28 cellular contexts compared by ENCODE assay signal in the genomic region with DNA sequence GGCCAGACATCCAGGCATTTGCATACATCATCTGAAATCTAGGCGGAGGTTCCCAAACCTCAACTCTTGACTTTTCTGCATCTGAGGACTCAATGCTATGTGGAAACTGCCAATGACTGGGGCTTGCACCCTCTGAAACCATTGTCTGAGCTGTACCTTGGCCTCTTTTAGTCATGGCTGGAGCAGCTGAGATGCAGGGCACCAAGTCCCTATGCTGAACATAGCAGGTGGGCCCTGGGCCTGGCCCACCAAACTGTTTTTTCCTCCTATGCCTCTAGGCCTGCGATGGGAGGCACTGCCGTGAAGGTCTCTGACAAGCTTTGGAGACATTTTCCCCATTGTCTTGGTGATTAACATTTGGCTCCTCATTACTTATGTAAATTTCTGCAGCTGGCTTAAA.
"Had no signal": no experiment of that assay in that cellular context is flagged by ENCODE, and none has a peak within 500 bp of the region (broad histone marks: within the 10 kb centered on the region; RNA-seq: fewer than 3 reads in every experiment).

No MANE protein-coding gene starts in this region.

- H3K27me3 Mint-ChIP-seq: stimulated activated memory B cell treated with anti-CD40 and anti-IgM and Interleukin-4, amounts not matched to agents 10 μg/mL and 1 μg/mL and 100 μg/mL, for 72 hours; stimulated activated naive CD8-positive, alpha-beta T cell treated with anti-CD3 and anti-CD28 coated beads, Interleukin-15, amount 100 ng/mL, for 72 hours; stimulated activated naive CD8-positive, alpha-beta T cell treated with anti-CD3 and anti-CD28 coated beads, Interleukin-15, Interleukin-2, amounts not matched to agents 100 ng/mL and 50 ng/mL, for 24 hours; type B pancreatic cell had no signal

- H3K9me3 ChIP-seq: suprapubic skin, testis, thoracic aorta, thyroid gland, transverse colon, upper lobe of right lung had no signal

- H3K4me3 Mint-ChIP-seq: stimulated activated effector memory CD8-positive, alpha-beta T cell treated with anti-CD3 and anti-CD28 coated beads, Interleukin-12 subunit alpha, Interleukin-12 subunit beta, amount 100 ng/mL, for 72 hours; stimulated activated memory B cell treated with anti-CD40 and anti-IgM and Interleukin-4, amounts not matched to agents 10 μg/mL and 1 μg/mL and 100 μg/mL, for 72 hours; stimulated activated naive B cell treated with anti-CD40 and anti-IgM and Interleukin-4, amounts not matched to agents 10 μg/mL and 1 μg/mL and 100 μg/mL, for 72 hours; stimulated activated naive CD8-positive, alpha-beta T cell treated with anti-CD3 and anti-CD28 coated beads, Interleukin-15, amount 100 ng/mL, for 72 hours; stimulated activated naive CD8-positive, alpha-beta T cell treated with anti-CD3 and anti-CD28 coated beads, Interleukin-15, Interleukin-2, amounts not matched to agents 100 ng/mL and 50 ng/mL, for 24 hours; type B pancreatic cell had no signal

- H3K27ac Mint-ChIP-seq: stimulated activated effector memory CD8-positive, alpha-beta T cell treated with anti-CD3 and anti-CD28 coated beads, Interleukin-12 subunit alpha, Interleukin-12 subunit beta, amount 100 ng/mL, for 72 hours; stimulated activated memory B cell treated with anti-CD40 and anti-IgM and Interleukin-4, amounts not matched to agents 10 μg/mL and 1 μg/mL and 100 μg/mL, for 72 hours; stimulated activated naive B cell treated with anti-CD40 and anti-IgM and Interleukin-4, amounts not matched to agents 10 μg/mL and 1 μg/mL and 100 μg/mL, for 72 hours; stimulated activated naive CD8-positive, alpha-beta T cell treated with anti-CD3 and anti-CD28 coated beads, Interleukin-15, amount 100 ng/mL, for 72 hours; stimulated activated naive CD8-positive, alpha-beta T cell treated with anti-CD3 and anti-CD28 coated beads, Interleukin-15, Interleukin-2, amounts not matched to agents 100 ng/mL and 50 ng/mL, for 24 hours; type B pancreatic cell had no signal

- H3K4me1 Mint-ChIP-seq: stimulated activated effector memory CD8-positive, alpha-beta T cell treated with anti-CD3 and anti-CD28 coated beads, Interleukin-12 subunit alpha, Interleukin-12 subunit beta, amount 100 ng/mL, for 72 hours had no signal

- H3K9me3 Mint-ChIP-seq: stimulated activated effector memory CD8-positive, alpha-beta T cell treated with anti-CD3 and anti-CD28 coated beads, Interleukin-12 subunit alpha, Interleukin-12 subunit beta, amount 100 ng/mL, for 72 hours; stimulated activated memory B cell treated with anti-CD40 and anti-IgM and Interleukin-4, amounts not matched to agents 10 μg/mL and 1 μg/mL and 100 μg/mL, for 72 hours; stimulated activated naive CD8-positive, alpha-beta T cell treated with anti-CD3 and anti-CD28 coated beads, Interleukin-15, amount 100 ng/mL, for 72 hours had no signal

- H3K27me3 ChIP-seq: stomach, suprapubic skin, testis, thyroid gland, tibial artery, tibial nerve, transverse colon, upper lobe of left lung, upper lobe of right lung, uterus, vagina had no signal

- H3K36me3 ChIP-seq: stomach, suprapubic skin, thoracic aorta, thyroid gland, tibial artery, tibial nerve, transverse colon, upper lobe of left lung, upper lobe of right lung, uterus, vagina had no signal

- H3K4me3 ChIP-seq: stomach, suprapubic skin, testis, thoracic aorta, thyroid gland, tibial artery, tibial nerve, transverse colon, upper lobe of left lung, upper lobe of right lung, uterus, vagina had no signal

- H3K27ac ChIP-seq: stomach, suprapubic skin, testis, thoracic aorta, thyroid gland, tibial artery, tibial nerve, transverse colon, upper lobe of left lung, upper lobe of right lung, uterus, vagina had no signal

- DNase-seq: stimulated activated CD4-positive, alpha-beta T cell treated with anti-CD3 and anti-CD28 coated beads, Interleukin-2, amount 100 ng/mL, for 48 hours; stimulated activated CD4-positive, alpha-beta T cell treated with anti-CD3 and anti-CD28 coated beads, Interleukin-4, amount 100 ng/mL, for 1 hour; stimulated activated CD4-positive, alpha-beta T cell treated with anti-CD3 and anti-CD28 coated beads, Interleukin-4, amount 100 ng/mL, for 24 hours; stimulated activated CD4-positive, alpha-beta T cell treated with anti-CD3 and anti-CD28 coated beads, Interleukin-4, amount 100 ng/mL, for 4 hours; stimulated activated CD8-positive, alpha-beta memory T cell treated with anti-CD3 and anti-CD28 coated beads, Interleukin-4, amount 100 ng/mL, for 48 hours; stimulated activated naive B cell treated with anti-CD40 and anti-IgM and Interleukin-4, amounts not matched to agents 10 μg/mL and 1 μg/mL and 100 μg/mL, for 72 hours; stimulated activated naive CD4-positive, alpha-beta T cell; stimulated activated naive CD4-positive, alpha-beta T cell treated with Interleukin-2 at 50 U/mL for 16 hours; stimulated activated naive CD8-positive, alpha-beta T cell treated with anti-CD3 and anti-CD28 coated beads, Interleukin-15, amount 100 ng/mL, for 72 hours; stimulated activated naive CD8-positive, alpha-beta T cell treated with anti-CD3 and anti-CD28 coated beads, Interleukin-15, Interleukin-2, amounts not matched to agents 100 U/mL and 50 U/mL, for 24 hours; stomach; substantia nigra; testis; thyroid gland; tibial artery; transverse colon; trophoblast cell; upper lobe of left lung; upper lobe of right lung; uterus had no signal

- H3K4me1 ChIP-seq: stomach, suprapubic skin, testis, thyroid gland, tibial artery, tibial nerve, transverse colon, upper lobe of left lung, upper lobe of right lung, uterus, vagina had no signal
